10 cellular contexts compared by ENCODE assay signal in genomic region chr3:120418446-120418845, GRCh38. TPM values are rescaled to one million over a fixed set of nuclear protein-coding genes. Genes with fewer than 3 reads are reported as not detected.
A peak's percentile ranks its signal among the peaks of the same experiment; 100 is the strongest.
DNase-seq lines count a peak whose midpoint lies in the region; ATAC-seq and TF ChIP-seq lines count a peak whose summit lies in the region.
"Had no signal": no experiment of that assay in that cellular context is flagged by ENCODE, and none has a peak within 500 bp of the region (broad histone marks: within the 10 kb centered on the region; RNA-seq: fewer than 3 reads in every experiment).

No MANE protein-coding gene starts in this region.

- TF ChIP-seq CTCF in heart left ventricle (IDR thresholded peaks at IDR 0.05) = no peak
- TF ChIP-seq CTCF in vagina (IDR thresholded peaks at IDR 0.05) = no peak

- peak in 1 of 2 donors; percentile 25 for TF ChIP-seq POLR2A in heart left ventricle (IDR thresholded peaks at IDR 0.05)
- no peak for TF ChIP-seq POLR2A in vagina (IDR thresholded peaks at IDR 0.05)

- H3K9me3 ChIP-seq in heart left ventricle = no peaks in the 10 kb centered on the region
- H3K9me3 ChIP-seq in duodenal mucosa (ENCODE audit: control insufficient read depth in 1 of 2, low read length in 2 of 2) = no peaks in the 10 kb centered on the region
- no peaks in the 10 kb centered on the region for H3K9me3 ChIP-seq in muscle layer of duodenum (ENCODE audit: control insufficient read depth in 1 of 2, low read length in 2 of 2)
- H3K9me3 ChIP-seq in vagina = no peaks in the 10 kb centered on the region

- H3K36me3 ChIP-seq in heart left ventricle = peaks cover 0 to 17% (median 4%) of the 10 kb centered on the region in 9 donors
- H3K36me3 ChIP-seq in duodenal mucosa (ENCODE audit: control insufficient read depth in 1 of 2, insufficient read depth in 2 of 2, low read length in 2 of 2) = no peaks in the 10 kb centered on the region
- H3K36me3 ChIP-seq in muscle layer of duodenum (ENCODE audit: control insufficient read depth in 1 of 2, insufficient read depth in 2 of 2, low read length in 2 of 2) = peaks cover 0 to under 1% of the 10 kb centered on the region in 2 donors
- no peaks in the 10 kb centered on the region for H3K36me3 ChIP-seq in vagina

- H3K9ac ChIP-seq in duodenal mucosa (ENCODE audit: low read depth in 1 of 2, low read length in 2 of 2) = peak overlapping the region; percentile 24 to 36

- 42 to 49% (median 45%) methylated on average over 7 of the region's 7 CpGs for WGBS in heart left ventricle, 4 donors

- DNase-seq in heart left ventricle = no peak
- DNase-seq in cardiac septum (ENCODE audit: low spot score) = no peak
- no peak for DNase-seq in vagina (ENCODE audit: extremely low spot score in 2 of 2)
- DNase-seq in AML-193 (lab: John Stamatoyannopoulos, UW) = no peak
- DNase-seq in NCI-H1048 (lab: John Stamatoyannopoulos, UW) = no peak
- no peak for DNase-seq in T-helper 9 cell
- DNase-seq: activated CD8-positive, alpha-beta memory T cell treated with anti-CD3 and anti-CD28 coated beads, Interleukin-2, amount 50 U/mL, for 4 hours; amniotic stem cell had no signal

- intact Hi-C loops in heart left ventricle (cut with DNase I) = loop anchor here in 9 of 10 donors (2.0 to 10.0 kb wide), 13 partner anchors 32 to 524 kb away; partner anchors contain the start of genes GSK3B (in 4 of the 9), FSTL1 (in 3 of the 9), LRRC58 (in 2 of the 9) and GTF2E1 (in 1 of the 9)
- intact Hi-C loops in cardiac septum (cut with DNase I) = loop anchor here (2.0 to 10.0 kb wide), 7 partner anchors 30 to 526 kb away; partner anchors contain the start of genes GSK3B and LRRC58
- intact Hi-C loops in vagina (cut with DNase I) = loop anchor here (5.0 to 10.0 kb wide), 2 partner anchors 71 to 174 kb away; partner anchors contain the start of gene LRRC58

- H3K27ac ChIP-seq in heart left ventricle (peak overlapping the region; percentile 65 to 92 (median 86)), duodenal mucosa (ENCODE audit: low read depth, low read length) (no peak overlapping the region), muscle layer of duodenum (ENCODE audit: low read length) (peak overlapping the region; percentile 64), vagina (peak overlapping the region; percentile 12)

- ATAC-seq in heart left ventricle = no peak

- H3K4me1 ChIP-seq in heart left ventricle (peaks cover 19 to 83% (median 63%) of the 10 kb centered on the region in 12 donors), duodenal mucosa (ENCODE audit: control insufficient read depth in 1 of 2, insufficient read depth in 2 of 2, low read length in 2 of 2) (peaks cover 22% of the 10 kb centered on the region in 2 donors), muscle layer of duodenum (ENCODE audit: control insufficient read depth in 1 of 2, insufficient read depth in 2 of 2, low read length in 2 of 2) (peaks cover 45 to 74% of the 10 kb centered on the region in 2 donors), vagina (peaks cover 61% of the 10 kb centered on the region)

- no peaks in the 10 kb centered on the region for H3K27me3 ChIP-seq in heart left ventricle
- H3K27me3 ChIP-seq in duodenal mucosa (ENCODE audit: control insufficient read depth in 1 of 2, insufficient read depth in 2 of 2, low read length in 2 of 2) = no peaks in the 10 kb centered on the region
- H3K27me3 ChIP-seq in muscle layer of duodenum (ENCODE audit: low read depth, low read length) = no peaks in the 10 kb centered on the region
- no peaks in the 10 kb centered on the region for H3K27me3 ChIP-seq in vagina

- peak overlapping the region in 1 of 12 donors; percentile 17 for H3K4me3 ChIP-seq in heart left ventricle
- peak overlapping the region in 1 of 2 donors; percentile 21 for H3K4me3 ChIP-seq in duodenal mucosa (ENCODE audit: low read depth in 1 of 2, low read length in 2 of 2)
- no peak overlapping the region for H3K4me3 ChIP-seq in muscle layer of duodenum (ENCODE audit: low read depth in 1 of 2, low read length in 2 of 2)
- no peak overlapping the region for H3K4me3 ChIP-seq in vagina

RNA-seq across cellular contexts. Expression of gene FSTL1, which starts 32.3 kb away (rescaled TPM):
- total RNA-seq in heart left ventricle = 100 to 1,000 TPM; 138 to 667 (median 220) TPM
- 100 to 1,000 TPM in 1 of 2 donors, 10 to 100 TPM in 1; 43.8 to 146 TPM for polyA plus RNA-seq in heart left ventricle
- total RNA-seq in cardiac septum = 140 TPM
- total RNA-seq in vagina = 387 TPM
